In the genomic region with DNA sequence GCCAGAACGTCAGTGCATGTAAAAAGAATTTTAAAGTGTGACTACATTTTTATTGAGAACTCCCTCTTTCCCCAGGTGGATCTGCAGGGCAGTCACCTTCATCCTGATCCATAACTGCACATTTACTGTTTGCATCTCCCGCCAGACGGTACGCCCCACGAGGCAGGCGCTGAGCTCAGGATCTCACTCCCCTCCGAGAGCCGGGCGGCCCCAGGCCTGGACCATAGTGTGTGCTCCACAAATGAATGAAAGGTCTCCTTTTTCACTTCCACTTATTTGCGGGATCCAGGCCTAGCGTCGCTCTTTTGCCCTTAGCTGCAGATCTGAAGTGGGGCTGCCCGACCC, we compare ENCODE assay signal across 8 cellular contexts. TPM values are rescaled to one million over a fixed set of nuclear protein-coding genes. Genes with fewer than 3 reads are reported as not detected.
DNase-seq lines count a peak whose midpoint lies in the region; ATAC-seq and TF ChIP-seq lines count a peak whose summit lies in the region.

No MANE protein-coding gene starts in this region.

- H3K36me3 Mint-ChIP-seq in activated naive CD4-positive, alpha-beta T cell treated with anti-CD3 and anti-CD28 coated beads, Interleukin-2, amount 50 U/mL, for 72 hours, result peaks cover 42 to 44% of the 10 kb centered on the region in 2 donors

- no peaks in the 10 kb centered on the region for H3K9me3 Mint-ChIP-seq in activated naive CD4-positive, alpha-beta T cell treated with anti-CD3 and anti-CD28 coated beads, Interleukin-2, amount 50 U/mL, for 72 hours

- TF ChIP-seq CTCF in GM13977 (IDR thresholded peaks at IDR 0.05; ENCODE audit: extremely low read depth, insufficient read depth, missing control alignments), result no peak

- ATAC-seq in HG02798 (IDR thresholded peaks at IDR 0.05; ENCODE audit: poor library complexity, unreplicated experiment) (peak; percentile 30), left ventricle myocardium superior (peak; percentile 42), sciatic nerve (peak; percentile 56)
- peak; percentile 27 to 39 for ATAC-seq in activated naive CD4-positive, alpha-beta T cell treated with anti-CD3 and anti-CD28 coated beads, Interleukin-2, amount 50 U/mL, for 72 hours

- H3K27ac Mint-ChIP-seq in activated naive CD4-positive, alpha-beta T cell treated with anti-CD3 and anti-CD28 coated beads, Interleukin-2, amount 50 U/mL, for 72 hours, result peak overlapping the region; percentile 93 to 98

- intact Hi-C loops in left ventricle myocardium superior (cut with micrococcal nuclease) (no loop called here), sciatic nerve (cut with DNase I) (no loop called here)

- in situ Hi-C loops in GM13977 (cut with MboI; ENCODE audit: low pct_unique_long_range_greater_than_20kb, low sequenced_read_pairs, unreplicated experiment), result no loop called here

- DNase-seq in A172 (ENCODE audit: low spot score) (peak; percentile 27), GM13977 (ENCODE audit: low spot score) (peak; percentile 37), NCI-H2171 treated with DMSO at 0.1 percent for 48 hours (lab: John Stamatoyannopoulos, UW) (peak; percentile 55), left ventricle myocardium superior (peak; percentile 36), sciatic nerve (ENCODE audit: low spot score) (no peak), DMS153 (lab: John Stamatoyannopoulos, UW) (no peak)
- DNase-seq in activated naive CD4-positive, alpha-beta T cell treated with anti-CD3 and anti-CD28 coated beads, Interleukin-2, amount 50 U/mL, for 72 hours (ENCODE audit: low spot score in 2 of 2), result no peak

RNA-seq across cellular contexts. Expression of gene DROSHA, which starts 0.4 kb away (rescaled TPM):
- 36.8 and 47.8 TPM in 2 replicates for total RNA-seq in A172 (2014; rRNA removed; shearing (Covaris generic))
- 10 to 100 TPM; 77.6 to 80.4 TPM for total RNA-seq in activated naive CD4-positive, alpha-beta T cell treated with anti-CD3 and anti-CD28 coated beads, Interleukin-2, amount 50 U/mL, for 72 hours
- total RNA-seq in left ventricle myocardium superior, result 41.5 TPM
- total RNA-seq in sciatic nerve, result 69.8 TPM

RNA-seq across cellular contexts. Expression of gene C5orf22, which starts 0.6 kb away (rescaled TPM):
- total RNA-seq in A172 (2014; rRNA removed; shearing (Covaris generic)), result 30.6 and 41.4 TPM in 2 replicates
- 10 to 100 TPM; 21.3 to 39.7 TPM for total RNA-seq in activated naive CD4-positive, alpha-beta T cell treated with anti-CD3 and anti-CD28 coated beads, Interleukin-2, amount 50 U/mL, for 72 hours
- total RNA-seq in left ventricle myocardium superior (19.7 TPM), sciatic nerve (19.7 TPM)

Comparison
In these comparisons a context has a peak if more than half of its experiments do, and no peak if none do; other contexts are left out.
1. DNase-seq: peak in A172 (single experiment), GM13977 (single experiment), NCI-H2171 treated with DMSO at 0.1 percent for 48 hours (single experiment) and left ventricle myocardium superior (single experiment); none in activated naive CD4-positive, alpha-beta T cell treated with anti-CD3 and anti-CD28 coated beads, Interleukin-2, amount 50 U/mL, for 72 hours (0 of 2), sciatic nerve (single experiment) and DMS153 (single experiment).
2. Peak in every context shown above with its lines, with median percentiles within 50 percentile points of each other: ATAC-seq.